Comparison of ENCODE assay signal across 15 cellular contexts in genomic region chr22:30000566-30000965, GRCh38.
DNase-seq lines count a peak whose midpoint lies in the region; ATAC-seq and TF ChIP-seq lines count a peak whose summit lies in the region.
"Had no signal": no experiment of that assay in that cellular context is flagged by ENCODE, and none has a peak within 500 bp of the region (broad histone marks: within the 10 kb centered on the region; RNA-seq: fewer than 3 reads in every experiment).

No MANE protein-coding gene starts in this region.

- no peak overlapping the region for H3K4me3 ChIP-seq in fibroblast of the aortic adventitia (ENCODE audit: low read depth, low read length)
- H3K4me3 ChIP-seq: heart left ventricle had no signal

- TF ChIP-seq CTCF in fibroblast of the aortic adventitia (IDR thresholded peaks at IDR 0.05; ENCODE audit: insufficient read depth, low read length) (no peak), GM10248 (IDR thresholded peaks at IDR 0.05; ENCODE audit: control extremely low read depth, extremely low read depth, low read depth, missing control alignments) (no peak)

- no peaks in the 10 kb centered on the region for H3K27me3 Mint-ChIP-seq in stimulated activated naive CD8-positive, alpha-beta T cell treated with anti-CD3 and anti-CD28 coated beads, Interleukin-15, amount 100 ng/mL, for 72 hours

- peak; percentile 57 for ATAC-seq in stimulated activated naive CD8-positive, alpha-beta T cell treated with anti-CD3 and anti-CD28 coated beads, Interleukin-15, Interleukin-2, amounts not matched to agents 100 U/mL and 50 U/mL, for 24 hours
- ATAC-seq in stimulated activated naive CD8-positive, alpha-beta T cell treated with anti-CD3 and anti-CD28 coated beads, Interleukin-15, amount 100 ng/mL, for 72 hours, result no peak
- ATAC-seq in GM19035 (IDR thresholded peaks at IDR 0.05; ENCODE audit: unreplicated experiment), result no peak
- ATAC-seq: heart left ventricle had no signal

- DNase-seq in stimulated activated naive CD8-positive, alpha-beta T cell treated with anti-CD3 and anti-CD28 coated beads, Interleukin-15, Interleukin-2, amounts not matched to agents 100 U/mL and 50 U/mL, for 24 hours, result peak; percentile 10
- DNase-seq in stimulated activated naive CD8-positive, alpha-beta T cell treated with anti-CD3 and anti-CD28 coated beads, Interleukin-15, amount 100 ng/mL, for 72 hours, result no peak
- DNase-seq in T1000 (lab: John Stamatoyannopoulos, UW) (peak; percentile 6), fibroblast of the aortic adventitia (ENCODE audit: low read depth) (peak; percentile 11), DMS153 treated with DMSO at 0.1 percent for 48 hours (lab: John Stamatoyannopoulos, UW; ENCODE audit: unreplicated experiment) (no peak), inferior parietal cortex (ENCODE audit: extremely low spot score) (no peak), GM10248 (ENCODE audit: extremely low spot score) (no peak)
- DNase-seq: activated CD8-positive, alpha-beta memory T cell treated with anti-CD3 and anti-CD28 coated beads for 24 hours; activated naive CD4-positive, alpha-beta T cell treated with Interleukin-2 at 50 U/mL for 16 hours; heart left ventricle; NCI-H2029 treated with DMSO at 0.1 percent for 48 hours; NCI-H774; RPMI8226; trophoblast cell had no signal

- no peaks in the 10 kb centered on the region for H3K9me3 Mint-ChIP-seq in stimulated activated naive CD8-positive, alpha-beta T cell treated with anti-CD3 and anti-CD28 coated beads, Interleukin-15, amount 100 ng/mL, for 72 hours

- H3K4me3 Mint-ChIP-seq in stimulated activated naive CD8-positive, alpha-beta T cell treated with anti-CD3 and anti-CD28 coated beads, Interleukin-15, amount 100 ng/mL, for 72 hours, result no peak overlapping the region

- H3K4me1 Mint-ChIP-seq in stimulated activated naive CD8-positive, alpha-beta T cell treated with anti-CD3 and anti-CD28 coated beads, Interleukin-15, amount 100 ng/mL, for 72 hours, result peaks cover 7% of the 10 kb centered on the region

- no peak overlapping the region for H3K27ac Mint-ChIP-seq in stimulated activated naive CD8-positive, alpha-beta T cell treated with anti-CD3 and anti-CD28 coated beads, Interleukin-15, amount 100 ng/mL, for 72 hours

- CTCF ChIA-PET in GM10248 (lab: Yijun Ruan, JAX), result interaction anchor here (1.0 to 9.3 kb wide), 5 partner anchors 8 to 374 kb away, joined by 3 to 86 read pairs (median 3); no protein-coding TSS in a partner anchor

- POLR2A ChIA-PET in GM10248 (lab: Yijun Ruan, JAX), result no interaction called here

Comparison
In these comparisons a context has a peak if more than half of its experiments do, and no peak if none do; other contexts are left out.
1. DNase-seq: peak in stimulated activated naive CD8-positive, alpha-beta T cell treated with anti-CD3 and anti-CD28 coated beads, Interleukin-15, Interleukin-2, amounts not matched to agents 100 U/mL and 50 U/mL, for 24 hours (single experiment), T1000 (single experiment) and fibroblast of the aortic adventitia (single experiment); none in stimulated activated naive CD8-positive, alpha-beta T cell treated with anti-CD3 and anti-CD28 coated beads, Interleukin-15, amount 100 ng/mL, for 72 hours (0 of 2), DMS153 treated with DMSO at 0.1 percent for 48 hours (single experiment), inferior parietal cortex (single experiment) and GM10248 (single experiment).